Comparison of ENCODE assay signal across 8 cellular contexts in genomic region chr1:231626951-231627614, GRCh38. TPM values are rescaled to one million over a fixed set of nuclear protein-coding genes. Genes with fewer than 3 reads are reported as not detected.
DNase-seq lines count a peak whose midpoint lies in the region; ATAC-seq and TF ChIP-seq lines count a peak whose summit lies in the region.

No MANE protein-coding gene starts in this region.

- H3K27me3 ChIP-seq in GM06990 (replicated peaks; ENCODE audit: control insufficient read depth, insufficient read depth, low read length): no peaks in the 10 kb centered on the region; the same call in 1 of the 2 replicates

- 1% methylated on average over 34 to 38 of the region's 49 CpGs for WGBS in mesodermal cell (ENCODE audit: insufficient coverage in 2 of 2), 2 experiments

- peak overlapping the region; percentile 90 for H3K4me3 Mint-ChIP-seq in HFFc6

- no peak for ATAC-seq in GM18867 (IDR thresholded peaks at IDR 0.05; ENCODE audit: unreplicated experiment)

- H3K36me3 ChIP-seq in GM06990 (ENCODE audit: control insufficient read depth, insufficient read depth, low read length) (no peaks in the 10 kb centered on the region), mesodermal cell (ENCODE audit: control insufficient read depth, insufficient read depth, low read length) (no peaks in the 10 kb centered on the region)

- peaks cover 57% of the 10 kb centered on the region for H3K4me1 Mint-ChIP-seq in HFFc6 (ENCODE audit: low read depth)

- no peak overlapping the region for H3K27ac Mint-ChIP-seq in HFFc6

- no peaks in the 10 kb centered on the region for H3K9me3 Mint-ChIP-seq in HFFc6

- H3K4me1 ChIP-seq in mesodermal cell (ENCODE audit: control insufficient read depth, insufficient read depth, low read length, poor library complexity, severe bottlenecking): peaks cover 13% of the 10 kb centered on the region

- peak overlapping the region; percentile 70 for H3K27ac ChIP-seq in mesodermal cell (ENCODE audit: low read depth, low read length, severe bottlenecking)
- peak overlapping the region; percentile 47 for H3K27ac ChIP-seq in temporal lobe (ENCODE audit: low read depth, low read length)

- H3K27me3 Mint-ChIP-seq in HFFc6 (ENCODE audit: insufficient read depth): no peaks in the 10 kb centered on the region; the same call in 1 of the 2 replicates

- H3K36me3 Mint-ChIP-seq in HFFc6 (ENCODE audit: low read depth): no peaks in the 10 kb centered on the region

- TF ChIP-seq CTCF in GM06990 (IDR thresholded peaks at IDR 0.05; ENCODE audit: insufficient read depth, low read length, poor library complexity, severe bottlenecking): peak; percentile 7
- TF ChIP-seq CTCF in HFFc6 (IDR thresholded peaks at IDR 0.05): no peak

- H3K9me3 ChIP-seq in mesodermal cell (ENCODE audit: control insufficient read depth, low read length): no peaks in the 10 kb centered on the region

- H3K4me3 ChIP-seq in GM06990 (replicated peaks; ENCODE audit: low read depth, low read length): peak overlapping the region; percentile 71
- H3K4me3 ChIP-seq in mesodermal cell (ENCODE audit: extremely low read depth, insufficient read depth, low read length, poor library complexity, severe bottlenecking): peak overlapping the region; percentile 78

- no peak for DNase-seq in GM06990 (ENCODE audit: extremely low read depth, insufficient read length)
- DNase-seq in HFFc6: peak; percentile 18
- DNase-seq in NCI-H2227 (lab: John Stamatoyannopoulos, UW; ENCODE audit: unreplicated experiment): peak; percentile 65
- peak; percentile 43 to 58 for DNase-seq in activated CD4-positive, alpha-beta T cell treated with anti-CD3 and anti-CD28 coated beads, Interleukin-2, amount 50 U/mL, for 48 hours
- peak; percentile 56 for DNase-seq in epidermal melanocyte (ENCODE audit: insufficient read length, low spot score)

RNA-seq across cellular contexts. Expression of gene DISC1, which starts 0.5 kb away (rescaled TPM):
- total RNA-seq in HFFc6 (2021; fragmentation: NEBNext Ultra II Directional; extraction: Animal tissue kit (Norgen Biotek cat#: 25700)): 1 to 10 TPM; 1.3 to 4.3 (median 1.9) TPM
- polyA plus RNA-seq in mesodermal cell (2013, experiment 1 of 2): 7.4 TPM
- polyA plus RNA-seq in mesodermal cell (2013, experiment 2 of 2): 5.6 TPM
- 4.4 TPM for total RNA-seq in temporal lobe
